Comparison of ENCODE assay signal across 8 cellular contexts in genomic region chr14:105094193-105094907, GRCh38. TPM values are rescaled to one million over a fixed set of nuclear protein-coding genes. Genes with fewer than 3 reads are reported as not detected.
DNase-seq lines count a peak whose midpoint lies in the region; ATAC-seq and TF ChIP-seq lines count a peak whose summit lies in the region.

No MANE protein-coding gene starts in this region.

- no peaks in the 10 kb centered on the region for H3K36me3 Mint-ChIP-seq in activated CD4-positive, alpha-beta T cell treated with anti-CD3 and anti-CD28 coated beads, Interleukin-2, amount 10 ng/mL, durations not matched to agents 24 days and 14 days (ENCODE audit: low read depth)

- H3K4me1 Mint-ChIP-seq in activated CD4-positive, alpha-beta T cell treated with anti-CD3 and anti-CD28 coated beads, Interleukin-2, amount 10 ng/mL, durations not matched to agents 24 days and 14 days = peaks cover 14% of the 10 kb centered on the region

- no peaks in the 10 kb centered on the region for H3K9me3 Mint-ChIP-seq in activated CD4-positive, alpha-beta T cell treated with anti-CD3 and anti-CD28 coated beads, Interleukin-2, amount 10 ng/mL, durations not matched to agents 24 days and 14 days

- H3K27me3 ChIP-seq in ascending aorta (no peaks in the 10 kb centered on the region), right lobe of liver (no peaks in the 10 kb centered on the region), thoracic aorta (replicated peaks; ENCODE audit: insufficient read depth) (no peaks in the 10 kb centered on the region)

- peak overlapping the region; percentile 83 for H3K4me3 Mint-ChIP-seq in activated CD4-positive, alpha-beta T cell treated with anti-CD3 and anti-CD28 coated beads, Interleukin-2, amount 10 ng/mL, durations not matched to agents 24 days and 14 days

- H3K4me1 ChIP-seq in ascending aorta (peaks cover 18 to 31% of the 10 kb centered on the region in 2 donors), right lobe of liver (peaks cover 0 to 26% (median 16%) of the 10 kb centered on the region in 4 donors), thoracic aorta (ENCODE audit: control insufficient read depth in 1 of 2, low read depth in 2 of 2) (peaks cover 28 to 41% of the 10 kb centered on the region in 2 donors)

- H3K27ac Mint-ChIP-seq in activated CD4-positive, alpha-beta T cell treated with anti-CD3 and anti-CD28 coated beads, Interleukin-2, amount 10 ng/mL, durations not matched to agents 24 days and 14 days = peak overlapping the region; percentile 79

- H3K27me3 Mint-ChIP-seq in activated CD4-positive, alpha-beta T cell treated with anti-CD3 and anti-CD28 coated beads, Interleukin-2, amount 10 ng/mL, durations not matched to agents 24 days and 14 days = peaks cover 6% of the 10 kb centered on the region

- intact Hi-C loops in activated CD4-positive, alpha-beta T cell treated with anti-CD3 and anti-CD28 coated beads, Interleukin-2, amount 10 ng/mL, durations not matched to agents 24 days and 14 days (cut with micrococcal nuclease) = loop anchor here (5.0 kb wide), 3 partner anchors 73 to 398 kb away; partner anchors contain the start of genes JAG2 and TEDC1
- intact Hi-C loops in ascending aorta (cut with DNase I) (loop anchor here (5.0 to 10.0 kb wide), 6 partner anchors 72 to 433 kb away; partner anchors contain the start of genes CDCA4, CRIP2, TEDC1 and TMEM121), right lobe of liver (cut with DNase I) (loop anchor here in 1 of 2 donors (10.0 kb wide), 2 partner anchors 190 to 260 kb away; no protein-coding TSS in a partner anchor)

- peak; percentile 58 for DNase-seq in activated CD4-positive, alpha-beta T cell treated with anti-CD3 and anti-CD28 coated beads, Interleukin-2, amount 10 ng/mL, durations not matched to agents 24 days and 14 days
- DNase-seq in activated CD4-positive, alpha-beta T cell treated with anti-CD3 and anti-CD28 coated beads for 4 hours = no peak
- peak in 1 of 2 donors; percentile 65 for DNase-seq in ascending aorta (ENCODE audit: low spot score in 2 of 2)
- DNase-seq in right lobe of liver = peak in 1 of 3 donors; percentile 28
- no peak for DNase-seq in thoracic aorta (ENCODE audit: low spot score)
- no peak for DNase-seq in globus pallidus (ENCODE audit: low spot score)
- DNase-seq in C1 segment of cervical spinal cord (lab: John Stamatoyannopoulos, UW) = no peak
- no peak for DNase-seq in COLO668 (lab: John Stamatoyannopoulos, UW; ENCODE audit: unreplicated experiment)

- H3K36me3 ChIP-seq in ascending aorta = no peaks in the 10 kb centered on the region
- no peaks in the 10 kb centered on the region for H3K36me3 ChIP-seq in right lobe of liver
- H3K36me3 ChIP-seq in thoracic aorta = no peaks in the 10 kb centered on the region

- H3K9me3 ChIP-seq in ascending aorta = no peaks in the 10 kb centered on the region
- H3K9me3 ChIP-seq in right lobe of liver = no peaks in the 10 kb centered on the region
- H3K9me3 ChIP-seq in thoracic aorta = no peaks in the 10 kb centered on the region

- WGBS in right lobe of liver (ENCODE audit: insufficient coverage, low coverage, low lambda C conversion rate, missing lambda C conversion rate) = 60% methylated on average over 4 of the region's 14 CpGs

- ATAC-seq in right lobe of liver (no peak), thoracic aorta (ENCODE audit: insufficient number of reproducible peaks, low FRiP score, low read depth) (no peak)

- TF ChIP-seq POLR2A in right lobe of liver (IDR thresholded peaks at IDR 0.05) = no peak

- H3K27ac ChIP-seq in ascending aorta (peak overlapping the region; percentile 90 to 95), right lobe of liver (no peak overlapping the region), thoracic aorta (peak overlapping the region; percentile 81 to 98)

- TF ChIP-seq CTCF in ascending aorta (IDR thresholded peaks at IDR 0.05) (no peak), right lobe of liver (IDR thresholded peaks at IDR 0.05) (no peak), thoracic aorta (IDR thresholded peaks at IDR 0.05) (no peak)

- H3K4me3 ChIP-seq in ascending aorta (peak overlapping the region; percentile 64 to 93), right lobe of liver (peak overlapping the region; percentile 48 to 62 (median 48)), thoracic aorta (peak overlapping the region; percentile 98)

RNA-seq across cellular contexts. Expression of gene GPR132, which starts 29.1 kb away (rescaled TPM):
- 25.8 and 31.5 TPM in 2 replicates for total RNA-seq in activated CD4-positive, alpha-beta T cell treated with anti-CD3 and anti-CD28 coated beads, Interleukin-2, amount 10 ng/mL, durations not matched to agents 24 days and 14 days
- total RNA-seq in ascending aorta = not detected
- under 1 TPM; 0.11 to 0.84 (median 0.39) TPM for total RNA-seq in right lobe of liver
- 10 to 100 TPM in 1 of 2 donors, 1 to 10 TPM in 1; 2.3 to 18.6 TPM for total RNA-seq in thoracic aorta

Comparison
In these comparisons a context has a peak if more than half of its experiments do, and no peak if none do; other contexts are left out.
1. H3K27ac ChIP-seq: peak in ascending aorta (2 of 2) and thoracic aorta (2 of 2); none in right lobe of liver (0 of 3).
2. H3K4me3 ChIP-seq: peak in every context shown above with its lines; median percentile 98 in thoracic aorta; 78 in ascending aorta; 48 in right lobe of liver.